ENCODE assay signal across 1 cellular context in genomic region chr10:129727495-129727894, GRCh38.
TF ChIP-seq lines count a peak whose summit lies in the region.

No MANE protein-coding gene starts in this region.

TF ChIP-seq in H1, 55 proteins besides CTCF, POLR2A, EP300 and RAD21 (continued from another document):
- no peak for TF ChIP-seq JUND (IDR thresholded peaks at IDR 0.05; ENCODE audit: low read length)
- TF ChIP-seq CHD2 (IDR thresholded peaks at IDR 0.05; ENCODE audit: low read length): no peak
- TF ChIP-seq ATF3 (IDR thresholded peaks at IDR 0.05; ENCODE audit: insufficient read depth, low read depth, low read length): no peak
- TF ChIP-seq CHD7 (IDR thresholded peaks at IDR 0.05; ENCODE audit: insufficient replicate concordance, low read length): no peak
